In the genomic region with DNA sequence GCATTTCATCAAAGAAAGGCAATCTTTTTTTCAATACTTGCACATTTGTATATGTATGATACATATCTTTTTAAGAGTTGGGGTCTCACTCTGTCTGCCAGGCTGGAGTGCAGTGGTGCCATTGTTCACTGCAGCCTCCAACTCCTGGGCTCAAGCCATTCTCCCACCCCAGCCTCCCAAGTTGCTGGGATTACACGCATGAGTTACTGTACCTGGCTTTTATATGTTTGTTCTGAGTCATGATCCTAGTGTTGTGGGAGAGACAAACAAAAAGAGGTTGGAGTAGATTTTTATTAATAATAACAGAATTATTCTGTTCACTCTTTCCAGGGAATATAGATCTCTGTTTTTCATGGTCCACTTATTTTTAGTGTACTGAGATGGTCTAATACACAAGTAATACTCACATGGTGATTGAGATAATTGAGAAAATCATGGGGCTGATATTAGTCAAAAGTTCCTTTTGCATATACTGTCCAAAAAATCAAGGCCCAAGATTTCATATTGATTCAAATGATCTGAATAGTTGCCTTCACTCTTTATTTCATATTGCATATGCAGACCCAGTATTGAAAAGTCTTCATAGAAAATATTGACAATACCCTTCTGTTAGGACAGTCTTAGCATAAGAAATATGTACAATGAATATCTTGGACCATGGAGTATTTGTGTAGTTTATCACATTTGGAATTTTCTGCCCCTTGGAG, we compare ENCODE assay signal across 1 cellular context.
A peak's percentile ranks its signal among the peaks of the same experiment; 100 is the strongest.
TF ChIP-seq lines count a peak whose summit lies in the region.

No MANE protein-coding gene starts in this region.

TF ChIP-seq in HepG2, 621 proteins besides CTCF, POLR2A, EP300 and RAD21 (continued from another document):
- TF ChIP-seq, protein P1, sequence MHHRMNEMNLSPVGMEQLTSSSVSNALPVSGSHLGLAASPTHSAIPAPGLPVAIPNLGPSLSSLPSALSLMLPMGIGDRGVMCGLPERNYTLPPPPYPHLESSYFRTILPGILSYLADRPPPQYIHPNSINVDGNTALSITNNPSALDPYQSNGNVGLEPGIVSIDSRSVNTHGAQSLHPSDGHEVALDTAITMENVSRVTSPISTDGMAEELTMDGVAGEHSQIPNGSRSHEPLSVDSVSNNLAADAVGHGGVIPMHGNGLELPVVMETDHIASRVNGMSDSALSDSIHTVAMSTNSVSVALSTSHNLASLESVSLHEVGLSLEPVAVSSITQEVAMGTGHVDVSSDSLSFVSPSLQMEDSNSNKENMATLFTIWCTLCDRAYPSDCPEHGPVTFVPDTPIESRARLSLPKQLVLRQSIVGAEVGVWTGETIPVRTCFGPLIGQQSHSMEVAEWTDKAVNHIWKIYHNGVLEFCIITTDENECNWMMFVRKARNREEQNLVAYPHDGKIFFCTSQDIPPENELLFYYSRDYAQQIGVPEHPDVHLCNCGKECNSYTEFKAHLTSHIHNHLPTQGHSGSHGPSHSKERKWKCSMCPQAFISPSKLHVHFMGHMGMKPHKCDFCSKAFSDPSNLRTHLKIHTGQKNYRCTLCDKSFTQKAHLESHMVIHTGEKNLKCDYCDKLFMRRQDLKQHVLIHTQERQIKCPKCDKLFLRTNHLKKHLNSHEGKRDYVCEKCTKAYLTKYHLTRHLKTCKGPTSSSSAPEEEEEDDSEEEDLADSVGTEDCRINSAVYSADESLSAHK (CRISPR knock-in tag; IDR thresholded peaks at IDR 0.05; ENCODE audit: borderline replicate concordance), result no peak
- TF ChIP-seq ZSCAN20 (CRISPR knock-in tag; IDR thresholded peaks at IDR 0.05; ENCODE audit: borderline replicate concordance), result 0 out of 2 replicates have a peak, but pooled peaks have one; percentile 38
- TF ChIP-seq FOSL2 (CRISPR knock-in tag; IDR thresholded peaks at IDR 0.05), result peak; percentile 70
- TF ChIP-seq, protein P2, sequence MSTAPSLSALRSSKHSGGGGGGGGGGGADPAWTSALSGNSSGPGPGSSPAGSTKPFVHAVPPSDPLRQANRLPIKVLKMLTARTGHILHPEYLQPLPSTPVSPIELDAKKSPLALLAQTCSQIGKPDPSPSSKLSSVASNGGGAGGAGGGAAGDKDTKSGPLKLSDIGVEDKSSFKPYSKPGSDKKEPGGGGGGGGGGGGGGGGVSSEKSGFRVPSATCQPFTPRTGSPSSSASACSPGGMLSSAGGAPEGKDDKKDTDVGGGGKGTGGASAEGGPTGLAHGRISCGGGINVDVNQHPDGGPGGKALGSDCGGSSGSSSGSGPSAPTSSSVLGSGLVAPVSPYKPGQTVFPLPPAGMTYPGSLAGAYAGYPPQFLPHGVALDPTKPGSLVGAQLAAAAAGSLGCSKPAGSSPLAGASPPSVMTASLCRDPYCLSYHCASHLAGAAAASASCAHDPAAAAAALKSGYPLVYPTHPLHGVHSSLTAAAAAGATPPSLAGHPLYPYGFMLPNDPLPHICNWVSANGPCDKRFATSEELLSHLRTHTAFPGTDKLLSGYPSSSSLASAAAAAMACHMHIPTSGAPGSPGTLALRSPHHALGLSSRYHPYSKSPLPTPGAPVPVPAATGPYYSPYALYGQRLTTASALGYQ (CRISPR knock-in tag; IDR thresholded peaks at IDR 0.05), result 0 out of 2 replicates have a peak, but pooled peaks have one; percentile 27
- no peak for TF ChIP-seq SP140L (CRISPR knock-in tag; IDR thresholded peaks at IDR 0.05; ENCODE audit: borderline replicate concordance)
- 0 out of 2 replicates have a peak, but pooled peaks have one; percentile 59 for TF ChIP-seq FOXJ3 (CRISPR knock-in tag; IDR thresholded peaks at IDR 0.05; ENCODE audit: borderline replicate concordance)
- TF ChIP-seq, protein P3, sequence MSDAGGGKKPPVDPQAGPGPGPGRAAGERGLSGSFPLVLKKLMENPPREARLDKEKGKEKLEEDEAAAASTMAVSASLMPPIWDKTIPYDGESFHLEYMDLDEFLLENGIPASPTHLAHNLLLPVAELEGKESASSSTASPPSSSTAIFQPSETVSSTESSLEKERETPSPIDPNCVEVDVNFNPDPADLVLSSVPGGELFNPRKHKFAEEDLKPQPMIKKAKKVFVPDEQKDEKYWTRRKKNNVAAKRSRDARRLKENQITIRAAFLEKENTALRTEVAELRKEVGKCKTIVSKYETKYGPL (CRISPR knock-in tag; IDR thresholded peaks at IDR 0.05), result peak; percentile 52; the same call in 1 of the 2 replicates
- TF ChIP-seq RFXAP (CRISPR knock-in tag; IDR thresholded peaks at IDR 0.05; ENCODE audit: borderline replicate concordance), result 0 out of 2 replicates have a peak, but pooled peaks have one; percentile 24
- no peak for TF ChIP-seq TRIM24 (CRISPR knock-in tag; IDR thresholded peaks at IDR 0.05)
- TF ChIP-seq TARDBP (CRISPR knock-in tag; IDR thresholded peaks at IDR 0.05), result 0 out of 2 replicates have a peak, but pooled peaks have one; percentile 51
- TF ChIP-seq ZNF564 (CRISPR knock-in tag; IDR thresholded peaks at IDR 0.05), result no peak
- TF ChIP-seq, protein P4, sequence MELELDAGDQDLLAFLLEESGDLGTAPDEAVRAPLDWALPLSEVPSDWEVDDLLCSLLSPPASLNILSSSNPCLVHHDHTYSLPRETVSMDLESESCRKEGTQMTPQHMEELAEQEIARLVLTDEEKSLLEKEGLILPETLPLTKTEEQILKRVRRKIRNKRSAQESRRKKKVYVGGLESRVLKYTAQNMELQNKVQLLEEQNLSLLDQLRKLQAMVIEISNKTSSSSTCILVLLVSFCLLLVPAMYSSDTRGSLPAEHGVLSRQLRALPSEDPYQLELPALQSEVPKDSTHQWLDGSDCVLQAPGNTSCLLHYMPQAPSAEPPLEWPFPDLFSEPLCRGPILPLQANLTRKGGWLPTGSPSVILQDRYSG (CRISPR knock-in tag; IDR thresholded peaks at IDR 0.05), result no peak
- TF ChIP-seq SNAPC2 (CRISPR knock-in tag; IDR thresholded peaks at IDR 0.05), result peak; percentile 44; the same call in 1 of the 2 replicates
- TF ChIP-seq FOXA1 (IDR thresholded peaks at IDR 0.05), result no peak
- TF ChIP-seq FOXA1 (CRISPR knock-in tag; IDR thresholded peaks at IDR 0.05), result 0 out of 2 replicates have a peak, but pooled peaks have one; percentile 15
- TF ChIP-seq ZFP1 (CRISPR knock-in tag; IDR thresholded peaks at IDR 0.05), result 0 out of 2 replicates have a peak, but pooled peaks have one; percentile 6
- no peak for TF ChIP-seq ZNF20 (CRISPR knock-in tag; IDR thresholded peaks at IDR 0.05)
- no peak for TF ChIP-seq MBNL3 (CRISPR knock-in tag; conservative IDR thresholded peaks at IDR 0.05)
- TF ChIP-seq, protein P5, sequence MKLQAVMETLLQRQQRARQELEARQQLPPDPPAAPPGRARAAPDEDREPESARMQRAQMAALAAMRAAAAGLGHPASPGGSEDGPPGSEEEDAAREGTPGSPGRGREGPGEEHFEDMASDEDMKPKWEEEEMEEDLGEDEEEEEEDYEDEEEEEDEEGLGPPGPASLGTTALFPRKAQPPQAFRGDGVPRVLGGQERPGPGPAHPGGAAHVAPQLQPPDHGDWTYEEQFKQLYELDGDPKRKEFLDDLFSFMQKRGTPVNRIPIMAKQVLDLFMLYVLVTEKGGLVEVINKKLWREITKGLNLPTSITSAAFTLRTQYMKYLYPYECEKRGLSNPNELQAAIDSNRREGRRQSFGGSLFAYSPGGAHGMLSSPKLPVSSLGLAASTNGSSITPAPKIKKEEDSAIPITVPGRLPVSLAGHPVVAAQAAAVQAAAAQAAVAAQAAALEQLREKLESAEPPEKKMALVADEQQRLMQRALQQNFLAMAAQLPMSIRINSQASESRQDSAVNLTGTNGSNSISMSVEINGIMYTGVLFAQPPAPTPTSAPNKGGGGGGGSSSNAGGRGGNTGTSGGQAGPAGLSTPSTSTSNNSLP (IDR thresholded peaks at IDR 0.05; ENCODE audit: low read depth, low read length), result 0 out of 2 replicates have a peak, but pooled peaks have one; percentile 6
- 0 out of 2 replicates have a peak, but pooled peaks have one; percentile 43 for TF ChIP-seq ZNF264 (CRISPR knock-in tag; IDR thresholded peaks at IDR 0.05)
- TF ChIP-seq, protein P6, sequence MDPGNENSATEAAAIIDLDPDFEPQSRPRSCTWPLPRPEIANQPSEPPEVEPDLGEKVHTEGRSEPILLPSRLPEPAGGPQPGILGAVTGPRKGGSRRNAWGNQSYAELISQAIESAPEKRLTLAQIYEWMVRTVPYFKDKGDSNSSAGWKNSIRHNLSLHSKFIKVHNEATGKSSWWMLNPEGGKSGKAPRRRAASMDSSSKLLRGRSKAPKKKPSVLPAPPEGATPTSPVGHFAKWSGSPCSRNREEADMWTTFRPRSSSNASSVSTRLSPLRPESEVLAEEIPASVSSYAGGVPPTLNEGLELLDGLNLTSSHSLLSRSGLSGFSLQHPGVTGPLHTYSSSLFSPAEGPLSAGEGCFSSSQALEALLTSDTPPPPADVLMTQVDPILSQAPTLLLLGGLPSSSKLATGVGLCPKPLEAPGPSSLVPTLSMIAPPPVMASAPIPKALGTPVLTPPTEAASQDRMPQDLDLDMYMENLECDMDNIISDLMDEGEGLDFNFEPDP (CRISPR knock-in tag; conservative IDR thresholded peaks at IDR 0.05), result no peak
- TF ChIP-seq MTA1 (CRISPR knock-in tag; IDR thresholded peaks at IDR 0.05; ENCODE audit: borderline replicate concordance), result no peak
